In the genomic region with DNA sequence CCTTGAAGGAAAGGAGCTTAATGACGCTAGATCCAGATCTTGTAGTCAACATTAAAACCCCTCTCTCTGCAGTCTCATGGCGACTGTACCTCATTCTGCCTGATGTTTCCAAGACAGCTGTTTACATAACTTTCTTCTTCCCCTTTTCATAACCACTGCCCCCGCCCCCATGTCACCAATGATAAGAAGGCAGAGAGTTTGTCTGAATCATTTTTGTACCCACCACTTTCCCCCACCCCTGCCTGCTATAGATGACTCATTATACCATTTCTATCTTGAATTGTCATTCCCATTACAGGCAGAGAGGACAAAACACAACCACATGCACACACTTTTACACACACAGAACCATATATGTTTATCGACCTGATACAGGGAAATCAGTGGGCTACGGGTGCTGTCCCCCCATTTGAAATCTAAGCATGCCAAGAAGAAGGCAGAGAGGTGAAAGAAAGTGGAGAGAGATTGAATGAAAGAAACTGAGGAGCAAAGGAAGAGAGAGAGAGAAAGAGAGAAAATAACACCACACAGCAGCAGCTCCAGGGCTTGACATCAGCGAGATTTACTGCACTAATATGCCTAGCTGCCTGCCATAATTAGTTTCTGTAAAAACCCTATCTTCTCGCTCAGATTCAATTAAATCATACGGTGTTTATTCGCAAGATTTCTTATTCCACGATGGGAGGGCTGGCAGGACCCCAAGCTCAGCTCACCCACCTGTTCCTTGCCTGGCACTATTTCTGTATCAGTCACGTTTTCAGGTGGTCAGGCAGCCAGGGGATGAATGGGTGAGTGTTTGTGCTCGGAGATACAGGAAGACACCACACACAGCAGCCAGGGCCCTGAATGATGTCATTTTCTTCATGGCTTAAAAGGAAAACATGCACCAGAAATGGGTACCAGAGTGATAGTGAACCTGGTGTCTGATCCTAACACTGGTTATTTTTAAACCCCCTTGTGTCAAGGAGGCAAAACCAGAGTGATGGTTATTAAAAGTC, we compare ENCODE assay signal across 1 cellular context.
TF ChIP-seq lines count a peak whose summit lies in the region.

No MANE protein-coding gene starts in this region.

TF ChIP-seq in K562, 482 proteins besides CTCF, POLR2A, EP300 and RAD21 (continued from another document and continues in another):
- TF ChIP-seq, protein P1, sequence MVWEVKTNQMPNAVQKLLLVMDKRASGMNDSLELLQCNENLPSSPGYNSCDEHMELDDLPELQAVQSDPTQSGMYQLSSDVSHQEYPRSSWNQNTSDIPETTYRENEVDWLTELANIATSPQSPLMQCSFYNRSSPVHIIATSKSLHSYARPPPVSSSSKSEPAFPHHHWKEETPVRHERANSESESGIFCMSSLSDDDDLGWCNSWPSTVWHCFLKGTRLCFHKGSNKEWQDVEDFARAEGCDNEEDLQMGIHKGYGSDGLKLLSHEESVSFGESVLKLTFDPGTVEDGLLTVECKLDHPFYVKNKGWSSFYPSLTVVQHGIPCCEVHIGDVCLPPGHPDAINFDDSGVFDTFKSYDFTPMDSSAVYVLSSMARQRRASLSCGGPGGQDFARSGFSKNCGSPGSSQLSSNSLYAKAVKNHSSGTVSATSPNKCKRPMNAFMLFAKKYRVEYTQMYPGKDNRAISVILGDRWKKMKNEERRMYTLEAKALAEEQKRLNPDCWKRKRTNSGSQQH (CRISPR knock-in tag; IDR thresholded peaks at IDR 0.05) = no peak
- no peak for TF ChIP-seq ZNF551 (CRISPR knock-in tag; IDR thresholded peaks at IDR 0.05)
- TF ChIP-seq PML (IDR thresholded peaks at IDR 0.05; ENCODE audit: low read length) = no peak; the same call in 1 of the 2 replicates
- TF ChIP-seq, protein P2, sequence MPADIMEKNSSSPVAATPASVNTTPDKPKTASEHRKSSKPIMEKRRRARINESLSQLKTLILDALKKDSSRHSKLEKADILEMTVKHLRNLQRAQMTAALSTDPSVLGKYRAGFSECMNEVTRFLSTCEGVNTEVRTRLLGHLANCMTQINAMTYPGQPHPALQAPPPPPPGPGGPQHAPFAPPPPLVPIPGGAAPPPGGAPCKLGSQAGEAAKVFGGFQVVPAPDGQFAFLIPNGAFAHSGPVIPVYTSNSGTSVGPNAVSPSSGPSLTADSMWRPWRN (IDR thresholded peaks at IDR 0.05; ENCODE audit: low read depth) = no peak
- TF ChIP-seq, protein P3, sequence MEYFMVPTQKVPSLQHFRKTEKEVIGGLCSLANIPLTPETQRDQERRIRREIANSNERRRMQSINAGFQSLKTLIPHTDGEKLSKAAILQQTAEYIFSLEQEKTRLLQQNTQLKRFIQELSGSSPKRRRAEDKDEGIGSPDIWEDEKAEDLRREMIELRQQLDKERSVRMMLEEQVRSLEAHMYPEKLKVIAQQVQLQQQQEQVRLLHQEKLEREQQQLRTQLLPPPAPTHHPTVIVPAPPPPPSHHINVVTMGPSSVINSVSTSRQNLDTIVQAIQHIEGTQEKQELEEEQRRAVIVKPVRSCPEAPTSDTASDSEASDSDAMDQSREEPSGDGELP (CRISPR knock-in tag; IDR thresholded peaks at IDR 0.05; ENCODE audit: borderline replicate concordance) = peak; percentile 43; the same call in 1 of the 2 replicates
- no peak for TF ChIP-seq ZNF224 (CRISPR knock-in tag; IDR thresholded peaks at IDR 0.05)
- TF ChIP-seq LEF1 (IDR thresholded peaks at IDR 0.05) = peak; percentile 69; the same call in 1 of the 2 replicates
- no peak for TF ChIP-seq ZKSCAN8 (CRISPR knock-in tag; IDR thresholded peaks at IDR 0.05)
- TF ChIP-seq NR3C1 (CRISPR knock-in tag; IDR thresholded peaks at IDR 0.05) = no peak
- TF ChIP-seq RHOXF2B (CRISPR knock-in tag; conservative IDR thresholded peaks at IDR 0.05) = no peak
- TF ChIP-seq, protein P4, sequence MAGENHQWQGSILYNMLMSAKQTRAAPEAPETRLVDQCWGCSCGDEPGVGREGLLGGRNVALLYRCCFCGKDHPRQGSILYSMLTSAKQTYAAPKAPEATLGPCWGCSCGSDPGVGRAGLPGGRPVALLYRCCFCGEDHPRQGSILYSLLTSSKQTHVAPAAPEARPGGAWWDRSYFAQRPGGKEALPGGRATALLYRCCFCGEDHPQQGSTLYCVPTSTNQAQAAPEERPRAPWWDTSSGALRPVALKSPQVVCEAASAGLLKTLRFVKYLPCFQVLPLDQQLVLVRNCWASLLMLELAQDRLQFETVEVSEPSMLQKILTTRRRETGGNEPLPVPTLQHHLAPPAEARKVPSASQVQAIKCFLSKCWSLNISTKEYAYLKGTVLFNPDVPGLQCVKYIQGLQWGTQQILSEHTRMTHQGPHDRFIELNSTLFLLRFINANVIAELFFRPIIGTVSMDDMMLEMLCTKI (IDR thresholded peaks at IDR 0.05; ENCODE audit: partially characterized antibody) = no peak
- TF ChIP-seq KAT8 (IDR thresholded peaks at IDR 0.05; ENCODE audit: low read depth) = no peak
- no peak for TF ChIP-seq BCOR (IDR thresholded peaks at IDR 0.05)
- TF ChIP-seq ZNF780A (CRISPR knock-in tag; IDR thresholded peaks at IDR 0.05) = no peak
- TF ChIP-seq JUN (IDR thresholded peaks at IDR 0.05; ENCODE audit: borderline replicate concordance, low read depth, low read length) = peak; percentile 92
- no peak for TF ChIP-seq JUN (CRISPR knock-in tag; IDR thresholded peaks at IDR 0.05; ENCODE audit: borderline replicate concordance)
- no peak for TF ChIP-seq SRSF3 (IDR thresholded peaks at IDR 0.05; ENCODE audit: insufficient read depth, low read length)
- no peak for TF ChIP-seq BDP1 (IDR thresholded peaks at IDR 0.05; ENCODE audit: insufficient read depth, insufficient read length)
- TF ChIP-seq, protein P5, sequence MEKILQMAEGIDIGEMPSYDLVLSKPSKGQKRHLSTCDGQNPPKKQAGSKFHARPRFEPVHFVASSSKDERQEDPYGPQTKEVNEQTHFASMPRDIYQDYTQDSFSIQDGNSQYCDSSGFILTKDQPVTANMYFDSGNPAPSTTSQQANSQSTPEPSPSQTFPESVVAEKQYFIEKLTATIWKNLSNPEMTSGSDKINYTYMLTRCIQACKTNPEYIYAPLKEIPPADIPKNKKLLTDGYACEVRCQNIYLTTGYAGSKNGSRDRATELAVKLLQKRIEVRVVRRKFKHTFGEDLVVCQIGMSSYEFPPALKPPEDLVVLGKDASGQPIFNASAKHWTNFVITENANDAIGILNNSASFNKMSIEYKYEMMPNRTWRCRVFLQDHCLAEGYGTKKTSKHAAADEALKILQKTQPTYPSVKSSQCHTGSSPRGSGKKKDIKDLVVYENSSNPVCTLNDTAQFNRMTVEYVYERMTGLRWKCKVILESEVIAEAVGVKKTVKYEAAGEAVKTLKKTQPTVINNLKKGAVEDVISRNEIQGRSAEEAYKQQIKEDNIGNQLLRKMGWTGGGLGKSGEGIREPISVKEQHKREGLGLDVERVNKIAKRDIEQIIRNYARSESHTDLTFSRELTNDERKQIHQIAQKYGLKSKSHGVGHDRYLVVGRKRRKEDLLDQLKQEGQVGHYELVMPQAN (IDR thresholded peaks at IDR 0.05; ENCODE audit: borderline replicate concordance) = no peak
- no peak for TF ChIP-seq ZNF134 (CRISPR knock-in tag; conservative IDR thresholded peaks at IDR 0.05)
- no peak for TF ChIP-seq ARNT (IDR thresholded peaks at IDR 0.05)
- TF ChIP-seq, protein P6, sequence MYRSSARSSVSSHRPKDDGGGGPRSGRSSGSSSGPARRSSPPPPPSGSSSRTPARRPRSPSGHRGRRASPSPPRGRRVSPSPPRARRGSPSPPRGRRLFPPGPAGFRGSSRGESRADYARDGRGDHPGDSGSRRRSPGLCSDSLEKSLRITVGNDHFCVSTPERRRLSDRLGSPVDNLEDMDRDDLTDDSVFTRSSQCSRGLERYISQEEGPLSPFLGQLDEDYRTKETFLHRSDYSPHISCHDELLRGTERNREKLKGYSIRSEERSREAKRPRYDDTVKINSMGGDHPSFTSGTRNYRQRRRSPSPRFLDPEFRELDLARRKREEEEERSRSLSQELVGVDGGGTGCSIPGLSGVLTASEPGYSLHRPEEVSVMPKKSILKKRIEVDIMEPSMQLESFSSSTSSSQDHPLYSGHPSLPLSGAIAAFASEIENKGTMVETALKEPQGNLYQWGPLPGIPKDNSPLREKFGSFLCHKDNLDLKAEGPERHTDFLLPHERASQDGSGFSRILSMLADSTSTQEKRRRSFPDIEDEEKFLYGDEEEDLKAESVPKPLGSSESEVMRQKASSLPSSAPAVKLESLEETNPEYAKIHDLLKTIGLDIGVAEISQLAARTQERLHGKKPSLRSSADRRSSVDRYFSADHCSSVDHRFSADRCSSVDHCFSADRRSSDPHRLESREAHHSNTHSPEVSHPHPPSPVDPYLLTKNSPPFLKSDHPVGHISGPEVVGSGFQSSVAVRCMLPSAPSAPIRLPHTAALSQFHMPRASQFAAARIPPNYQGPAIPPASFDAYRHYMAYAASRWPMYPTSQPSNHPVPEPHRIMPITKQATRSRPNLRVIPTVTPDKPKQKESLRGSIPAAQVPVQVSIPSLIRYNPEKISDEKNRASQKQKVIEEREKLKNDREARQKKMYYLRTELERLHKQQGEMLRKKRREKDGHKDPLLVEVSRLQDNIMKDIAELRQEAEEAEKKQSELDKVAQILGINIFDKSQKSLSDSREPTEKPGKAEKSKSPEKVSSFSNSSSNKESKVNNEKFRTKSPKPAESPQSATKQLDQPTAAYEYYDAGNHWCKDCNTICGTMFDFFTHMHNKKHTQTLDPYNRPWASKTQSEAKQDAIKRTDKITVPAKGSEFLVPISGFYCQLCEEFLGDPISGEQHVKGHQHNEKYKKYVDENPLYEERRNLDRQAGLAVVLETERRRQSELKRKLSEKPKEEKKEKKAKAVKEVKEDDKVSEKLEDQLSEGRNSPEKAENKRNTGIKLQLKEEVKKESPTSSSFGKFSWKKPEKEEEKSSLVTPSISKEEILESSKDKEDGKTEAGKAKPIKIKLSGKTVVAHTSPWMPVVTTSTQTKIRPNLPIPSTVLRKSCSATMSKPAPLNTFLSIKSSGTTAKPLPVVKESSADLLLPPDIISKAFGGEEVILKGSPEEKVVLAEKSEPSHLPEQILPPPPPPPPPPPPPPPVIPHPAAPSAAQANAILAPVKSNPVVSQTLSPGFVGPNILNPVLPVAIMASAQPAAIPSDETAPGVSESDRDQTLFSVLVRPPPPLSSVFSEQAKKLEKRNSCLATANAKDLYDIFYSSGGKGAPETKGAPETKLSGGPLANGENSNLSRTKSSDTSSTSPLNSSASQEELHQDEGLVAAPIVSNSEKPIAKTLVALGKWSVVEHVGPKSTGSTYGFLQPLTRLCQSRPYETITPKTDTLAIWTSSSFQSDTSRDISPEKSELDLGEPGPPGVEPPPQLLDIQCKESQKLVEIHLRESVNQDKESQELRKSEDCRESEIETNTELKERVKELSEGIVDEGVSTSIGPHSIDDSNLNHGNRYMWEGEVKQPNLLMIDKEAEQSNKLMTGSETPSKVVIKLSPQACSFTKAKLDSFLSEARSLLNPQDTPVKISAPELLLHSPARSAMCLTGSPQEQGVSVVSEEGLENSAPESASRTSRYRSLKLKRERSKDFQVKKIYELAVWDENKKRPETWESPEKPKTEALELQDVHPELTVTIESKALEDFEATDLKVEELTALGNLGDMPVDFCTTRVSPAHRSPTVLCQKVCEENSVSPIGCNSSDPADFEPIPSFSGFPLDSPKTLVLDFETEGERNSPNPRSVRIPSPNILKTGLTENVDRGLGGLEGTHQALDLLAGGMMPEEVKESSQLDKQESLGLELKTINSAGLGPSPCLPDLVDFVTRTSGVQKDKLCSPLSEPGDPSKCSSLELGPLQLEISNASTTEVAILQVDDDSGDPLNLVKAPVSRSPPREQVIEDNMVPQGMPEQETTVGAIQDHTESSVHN (IDR thresholded peaks at IDR 0.05; ENCODE audit: borderline replicate concordance in 1 of 2, low read depth in 1 of 2) = peak in 1 of 2 experiments; percentile 87; a peak in 2 of 4 replicates
- no peak for TF ChIP-seq ARHGAP35 (IDR thresholded peaks at IDR 0.05; ENCODE audit: partially characterized antibody)
- TF ChIP-seq, protein P7, sequence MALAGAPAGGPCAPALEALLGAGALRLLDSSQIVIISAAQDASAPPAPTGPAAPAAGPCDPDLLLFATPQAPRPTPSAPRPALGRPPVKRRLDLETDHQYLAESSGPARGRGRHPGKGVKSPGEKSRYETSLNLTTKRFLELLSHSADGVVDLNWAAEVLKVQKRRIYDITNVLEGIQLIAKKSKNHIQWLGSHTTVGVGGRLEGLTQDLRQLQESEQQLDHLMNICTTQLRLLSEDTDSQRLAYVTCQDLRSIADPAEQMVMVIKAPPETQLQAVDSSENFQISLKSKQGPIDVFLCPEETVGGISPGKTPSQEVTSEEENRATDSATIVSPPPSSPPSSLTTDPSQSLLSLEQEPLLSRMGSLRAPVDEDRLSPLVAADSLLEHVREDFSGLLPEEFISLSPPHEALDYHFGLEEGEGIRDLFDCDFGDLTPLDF (CRISPR knock-in tag; IDR thresholded peaks at IDR 0.05) = no peak
- TF ChIP-seq, protein P8, sequence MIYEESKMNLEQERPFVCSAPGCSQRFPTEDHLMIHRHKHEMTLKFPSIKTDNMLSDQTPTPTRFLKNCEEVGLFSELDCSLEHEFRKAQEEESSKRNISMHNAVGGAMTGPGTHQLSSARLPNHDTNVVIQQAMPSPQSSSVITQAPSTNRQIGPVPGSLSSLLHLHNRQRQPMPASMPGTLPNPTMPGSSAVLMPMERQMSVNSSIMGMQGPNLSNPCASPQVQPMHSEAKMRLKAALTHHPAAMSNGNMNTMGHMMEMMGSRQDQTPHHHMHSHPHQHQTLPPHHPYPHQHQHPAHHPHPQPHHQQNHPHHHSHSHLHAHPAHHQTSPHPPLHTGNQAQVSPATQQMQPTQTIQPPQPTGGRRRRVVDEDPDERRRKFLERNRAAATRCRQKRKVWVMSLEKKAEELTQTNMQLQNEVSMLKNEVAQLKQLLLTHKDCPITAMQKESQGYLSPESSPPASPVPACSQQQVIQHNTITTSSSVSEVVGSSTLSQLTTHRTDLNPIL (CRISPR knock-in tag; IDR thresholded peaks at IDR 0.05) = no peak
- no peak for TF ChIP-seq ZNF232 (CRISPR knock-in tag; IDR thresholded peaks at IDR 0.05)
- TF ChIP-seq, protein P9, sequence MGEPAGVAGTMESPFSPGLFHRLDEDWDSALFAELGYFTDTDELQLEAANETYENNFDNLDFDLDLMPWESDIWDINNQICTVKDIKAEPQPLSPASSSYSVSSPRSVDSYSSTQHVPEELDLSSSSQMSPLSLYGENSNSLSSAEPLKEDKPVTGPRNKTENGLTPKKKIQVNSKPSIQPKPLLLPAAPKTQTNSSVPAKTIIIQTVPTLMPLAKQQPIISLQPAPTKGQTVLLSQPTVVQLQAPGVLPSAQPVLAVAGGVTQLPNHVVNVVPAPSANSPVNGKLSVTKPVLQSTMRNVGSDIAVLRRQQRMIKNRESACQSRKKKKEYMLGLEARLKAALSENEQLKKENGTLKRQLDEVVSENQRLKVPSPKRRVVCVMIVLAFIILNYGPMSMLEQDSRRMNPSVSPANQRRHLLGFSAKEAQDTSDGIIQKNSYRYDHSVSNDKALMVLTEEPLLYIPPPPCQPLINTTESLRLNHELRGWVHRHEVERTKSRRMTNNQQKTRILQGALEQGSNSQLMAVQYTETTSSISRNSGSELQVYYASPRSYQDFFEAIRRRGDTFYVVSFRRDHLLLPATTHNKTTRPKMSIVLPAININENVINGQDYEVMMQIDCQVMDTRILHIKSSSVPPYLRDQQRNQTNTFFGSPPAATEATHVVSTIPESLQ (CRISPR knock-in tag; IDR thresholded peaks at IDR 0.05) = no peak
- no peak for TF ChIP-seq SAFB (IDR thresholded peaks at IDR 0.05; ENCODE audit: borderline replicate concordance, low read depth, low read length)
- TF ChIP-seq RB1 (IDR thresholded peaks at IDR 0.05; ENCODE audit: low read depth) = no peak
- TF ChIP-seq, protein P10, sequence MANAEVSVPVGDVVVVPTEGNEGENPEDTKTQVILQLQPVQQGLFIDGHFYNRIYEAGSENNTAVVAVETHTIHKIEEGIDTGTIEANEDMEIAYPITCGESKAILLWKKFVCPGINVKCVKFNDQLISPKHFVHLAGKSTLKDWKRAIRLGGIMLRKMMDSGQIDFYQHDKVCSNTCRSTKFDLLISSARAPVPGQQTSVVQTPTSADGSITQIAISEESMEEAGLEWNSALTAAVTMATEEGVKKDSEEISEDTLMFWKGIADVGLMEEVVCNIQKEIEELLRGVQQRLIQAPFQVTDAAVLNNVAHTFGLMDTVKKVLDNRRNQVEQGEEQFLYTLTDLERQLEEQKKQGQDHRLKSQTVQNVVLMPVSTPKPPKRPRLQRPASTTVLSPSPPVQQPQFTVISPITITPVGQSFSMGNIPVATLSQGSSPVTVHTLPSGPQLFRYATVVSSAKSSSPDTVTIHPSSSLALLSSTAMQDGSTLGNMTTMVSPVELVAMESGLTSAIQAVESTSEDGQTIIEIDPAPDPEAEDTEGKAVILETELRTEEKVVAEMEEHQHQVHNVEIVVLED (CRISPR knock-in tag; IDR thresholded peaks at IDR 0.05) = no peak
- TF ChIP-seq PHTF2 (CRISPR knock-in tag; IDR thresholded peaks at IDR 0.05) = no peak
